In the genomic region with DNA sequence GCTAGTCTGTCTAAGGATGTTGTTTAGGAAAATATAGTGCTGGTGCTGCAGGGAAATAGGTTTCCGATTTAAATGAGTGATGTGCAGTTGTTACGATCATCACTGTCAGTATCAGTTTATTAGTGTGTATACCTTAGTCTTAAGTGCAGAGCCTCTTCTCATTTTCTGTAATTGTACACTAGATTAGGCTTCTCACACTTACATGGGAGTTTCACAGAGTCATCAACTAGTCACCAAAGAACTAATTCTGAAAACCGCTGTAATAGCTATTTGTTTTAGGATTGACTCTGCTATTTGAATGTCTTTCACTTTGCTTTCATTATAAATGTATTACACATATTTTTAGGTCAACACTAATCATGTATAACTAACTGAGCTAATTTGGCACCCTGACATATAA, we compare ENCODE assay signal across 20 cellular contexts.
DNase-seq lines count a peak whose midpoint lies in the region; ATAC-seq and TF ChIP-seq lines count a peak whose summit lies in the region.
"Had no signal": no experiment of that assay in that cellular context is flagged by ENCODE, and none has a peak within 500 bp of the region (broad histone marks: within the 10 kb centered on the region; RNA-seq: fewer than 3 reads in every experiment).

No MANE protein-coding gene starts in this region.

- H3K79me2 ChIP-seq in OCI-LY7 (ENCODE audit: insufficient read depth, low read depth, low read length): no peaks in the 10 kb centered on the region

- H3K9me2 ChIP-seq in OCI-LY7 (ENCODE audit: insufficient read depth, low read length): no peaks in the 10 kb centered on the region
- H3K9me2 ChIP-seq: SK-N-SH had no signal

- BruUV-seq in OCI-LY7 (replicated peaks; lab: Mats Ljungman, UMichigan): no TSS peak

- H3K27ac Mint-ChIP-seq in natural killer cell treated with Interleukin-12 subunit alpha and Interleukin-12 subunit beta and Interleukin-15 and Interleukin-18, amount 100 ng/mL, for 72 hours: peak overlapping the region in 1 of 2 donors; percentile 9
- H3K27ac Mint-ChIP-seq in natural killer cell: no peak overlapping the region

- CTCF ChIA-PET in OCI-LY7 (lab: Charles Lee; ENCODE audit: unreplicated experiment): no interaction called here

- H3K4me1 ChIP-seq in OCI-LY7 (ENCODE audit: insufficient read depth, low read length, poor library complexity, severe bottlenecking): no peaks in the 10 kb centered on the region
- H3K4me1 ChIP-seq: BE2C had no signal

- H3K27ac ChIP-seq in OCI-LY7 (ENCODE audit: low read depth, low read length, poor library complexity, severe bottlenecking): no peak overlapping the region
- H3K27ac ChIP-seq: KMS-11, RWPE1 had no signal

- H3K4me2 ChIP-seq in OCI-LY7 (ENCODE audit: low read length): peak overlapping the region; percentile 6; the same call in 1 of the 2 replicates
- H3K4me2 ChIP-seq: KMS-11, SK-N-SH had no signal

- no peaks in the 10 kb centered on the region for H3K27me3 Mint-ChIP-seq in natural killer cell treated with Interleukin-12 subunit alpha and Interleukin-12 subunit beta and Interleukin-15 and Interleukin-18, amount 100 ng/mL, for 72 hours
- H3K27me3 Mint-ChIP-seq in natural killer cell (ENCODE audit: low read depth in 2 of 2): no peaks in the 10 kb centered on the region

- peaks cover 23% of the 10 kb centered on the region for H3K36me3 Mint-ChIP-seq in natural killer cell treated with Interleukin-12 subunit alpha and Interleukin-12 subunit beta and Interleukin-15 and Interleukin-18, amount 100 ng/mL, for 72 hours
- H3K36me3 Mint-ChIP-seq in natural killer cell: peaks cover 12% of the 10 kb centered on the region

- peaks cover 5% of the 10 kb centered on the region; the same call in 1 of the 2 replicates for H3K9me3 ChIP-seq in OCI-LY7 (ENCODE audit: low read length)
- H3K9me3 ChIP-seq: BE2C, SK-N-SH had no signal

- H2AFZ ChIP-seq in OCI-LY7 (ENCODE audit: low read length): peak overlapping the region; percentile 40; the same call in 1 of the 2 replicates

- peak in 1 of 2 donors; percentile 84 for ATAC-seq in natural killer cell treated with Interleukin-12 subunit alpha and Interleukin-12 subunit beta and Interleukin-15 and Interleukin-18, amount 100 ng/mL, for 72 hours
- ATAC-seq in natural killer cell (no peak), HG02798 (IDR thresholded peaks at IDR 0.05; ENCODE audit: poor library complexity, unreplicated experiment) (peak; percentile 33)

- no peak overlapping the region for H3K4me3 ChIP-seq in OCI-LY7 (ENCODE audit: low read depth, low read length, poor library complexity, severe bottlenecking)

- TF ChIP-seq CTCF in natural killer cell (IDR thresholded peaks at IDR 0.05): no peak
- no peak for TF ChIP-seq CTCF in OCI-LY7 (conservative IDR thresholded peaks at IDR 0.05; ENCODE audit: low read length)

- H4K20me1 ChIP-seq in OCI-LY7 (ENCODE audit: insufficient read depth, low read length): no peaks in the 10 kb centered on the region

- peaks cover 4% of the 10 kb centered on the region for H3K9me3 Mint-ChIP-seq in natural killer cell treated with Interleukin-12 subunit alpha and Interleukin-12 subunit beta and Interleukin-15 and Interleukin-18, amount 100 ng/mL, for 72 hours
- H3K9me3 Mint-ChIP-seq in natural killer cell: peaks cover 0 to 5% of the 10 kb centered on the region in 2 donors

- no peaks in the 10 kb centered on the region; the same call in 1 of the 2 replicates for H3K36me3 ChIP-seq in OCI-LY7 (ENCODE audit: insufficient read depth, low read length)
- H3K36me3 ChIP-seq: BE2C had no signal

- peak overlapping the region; percentile 45 for H3K4me3 Mint-ChIP-seq in natural killer cell treated with Interleukin-12 subunit alpha and Interleukin-12 subunit beta and Interleukin-15 and Interleukin-18, amount 100 ng/mL, for 72 hours
- H3K4me3 Mint-ChIP-seq in natural killer cell: no peak overlapping the region

- no peak for DNase-seq in natural killer cell treated with Interleukin-12 subunit alpha and Interleukin-12 subunit beta and Interleukin-15 and Interleukin-18, amount 100 ng/mL, for 72 hours (ENCODE audit: low spot score)
- DNase-seq in natural killer cell: no peak
- no peak for DNase-seq in OCI-LY7 (ENCODE audit: low spot score)
- no peak for DNase-seq in NCI-H2171 (lab: John Stamatoyannopoulos, UW)
- no peak for DNase-seq in posterior cingulate gyrus
- DNase-seq in GM03348 (ENCODE audit: low spot score): no peak
- DNase-seq: BE2C, DMS53, GF-D8, IMR-90, NCI-H1105, NCI-H2029 treated with DMSO at 0.1 percent for 48 hours, NCI-H446, NCI-H526, SIG-M5, SK-N-SH, T-helper 2 cell had no signal

- intact Hi-C loops in natural killer cell (cut with micrococcal nuclease) (no loop called here), OCI-LY7 (cut with micrococcal nuclease; ENCODE audit: unreplicated experiment) (no loop called here), posterior cingulate gyrus (cut with DNase I) (no loop called here)

- POLR2A ChIA-PET in OCI-LY7 (lab: Charles Lee): interaction anchor here (0.8 to 1.8 kb wide), 6 partner anchors 9 to 23 kb away, joined by 3 to 8 read pairs (median 4); no protein-coding TSS in a partner anchor

- peaks cover 8 to 43% of the 10 kb centered on the region in 2 donors for H3K4me1 Mint-ChIP-seq in natural killer cell treated with Interleukin-12 subunit alpha and Interleukin-12 subunit beta and Interleukin-15 and Interleukin-18, amount 100 ng/mL, for 72 hours (ENCODE audit: low read depth in 2 of 2)
- H3K4me1 Mint-ChIP-seq in natural killer cell: peaks cover 17 to 22% of the 10 kb centered on the region in 2 donors
